ENCODE assay signal across 13 cellular contexts in the genomic region with DNA sequence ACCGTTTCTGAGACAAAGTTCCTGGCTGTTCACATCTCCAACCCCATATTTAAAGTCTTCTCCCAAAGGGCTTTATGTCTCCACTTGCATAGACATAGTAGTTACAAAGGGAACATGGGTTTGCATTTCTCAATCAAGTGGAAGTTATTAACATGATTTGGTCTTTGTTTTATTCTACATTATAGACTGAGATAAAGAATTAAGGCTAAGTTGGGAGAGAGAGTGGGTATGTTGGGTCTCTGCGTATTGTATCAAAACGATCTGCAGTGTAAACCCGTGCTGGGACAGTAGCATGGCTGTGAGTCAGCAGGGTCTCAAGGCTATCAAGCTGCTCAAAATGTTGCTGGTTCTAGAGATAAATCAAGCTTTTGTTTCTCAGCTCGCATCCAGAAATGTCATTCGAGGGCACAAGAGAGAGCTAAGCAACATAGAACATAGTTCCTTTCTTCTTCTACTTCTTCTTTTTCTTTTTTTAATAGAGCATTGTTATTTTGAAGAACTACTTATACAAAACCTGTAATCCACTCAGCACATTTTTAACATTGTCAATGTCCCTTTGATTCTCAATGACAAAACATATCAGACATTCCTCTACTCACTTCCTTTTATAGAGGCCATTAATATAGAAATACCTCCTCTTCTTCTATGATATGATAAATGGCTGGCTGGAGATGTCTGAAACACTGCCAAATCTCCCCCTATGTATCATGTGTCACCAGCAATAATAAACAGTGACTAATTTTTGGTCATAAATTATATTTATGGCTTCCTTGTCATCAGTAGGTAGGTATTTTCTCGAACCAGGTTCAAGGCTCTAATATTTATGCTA. TPM values are rescaled to one million over a fixed set of nuclear protein-coding genes. Genes with fewer than 3 reads are reported as not detected.
DNase-seq lines count a peak whose midpoint lies in the region; ATAC-seq, FAIRE-seq and TF ChIP-seq lines count a peak whose summit lies in the region.
"Had no signal": no experiment of that assay in that cellular context is flagged by ENCODE, and none has a peak within 500 bp of the region (broad histone marks: within the 10 kb centered on the region; RNA-seq: fewer than 3 reads in every experiment).

No MANE protein-coding gene starts in this region.

- FAIRE-seq in GM12891 (lab: Jason Lieb, UNC) (no peak), frontal cortex (lab: Jason Lieb, UNC) (no peak)

- no peaks in the 10 kb centered on the region for H3K27me3 Mint-ChIP-seq in Calu3 (ENCODE audit: unreplicated experiment)

- peak overlapping the region; percentile 39 for H3K4me3 Mint-ChIP-seq in Calu3 (ENCODE audit: low read depth, unreplicated experiment)
- H3K4me3 Mint-ChIP-seq: nephron progenitor cell had no signal

- H3K36me3 Mint-ChIP-seq in Calu3 (ENCODE audit: insufficient read depth, unreplicated experiment), result peaks cover 7% of the 10 kb centered on the region

- DNase-seq in Calu3 (peak; percentile 56), NCI-H1105 (lab: John Stamatoyannopoulos, UW) (peak; percentile 42), caudate nucleus (lab: John Stamatoyannopoulos, UW) (peak in 20 of 61 donors; percentile 2 to 40 (median 18)), medulla oblongata (ENCODE audit: extremely low spot score) (peak; percentile 64), activated gamma-delta T cell (lab: John Stamatoyannopoulos, UW) (no peak), GM12891 (ENCODE audit: insufficient read length, low spot score) (no peak), frontal cortex (ENCODE audit: low spot score in 2 of 2) (no peak)
- DNase-seq: activated naive CD4-positive, alpha-beta T cell treated with Interleukin-2 at 50 U/mL for 16 hours; NCI-H2081 treated with DMSO at 0.1 percent for 48 hours; nephron progenitor cell; Peyer's patch had no signal

- TF ChIP-seq CTCF in Calu3 (IDR thresholded peaks at IDR 0.05; ENCODE audit: unreplicated experiment), result no peak

- BruUV-seq in Calu3 (replicated peaks; lab: Mats Ljungman, UMichigan), result no TSS peak

- TF ChIP-seq POLR2A in GM12891 (IDR thresholded peaks at IDR 0.05; ENCODE audit: low read depth, low read length), result no peak

- intact Hi-C loops in Calu3 (cut with micrococcal nuclease; ENCODE audit: unreplicated experiment), result loop anchor here (5.0 kb wide), 2 partner anchors 49 to 304 kb away; no protein-coding TSS in a partner anchor

- H3K27ac Mint-ChIP-seq in Calu3 (ENCODE audit: unreplicated experiment), result peak overlapping the region; percentile 88
- H3K27ac Mint-ChIP-seq: nephron progenitor cell had no signal

- ATAC-seq in GM21717 (IDR thresholded peaks at IDR 0.05; ENCODE audit: unreplicated experiment), result no peak

- CTCF ChIA-PET in Calu3 (lab: Charles Lee), result interaction anchor here (0.6 to 0.8 kb wide), 2 partner anchors 12 to 14 kb away, joined by 4 read pairs; no protein-coding TSS in a partner anchor

- peaks cover 5% of the 10 kb centered on the region for H3K9me3 Mint-ChIP-seq in Calu3 (ENCODE audit: low read depth, unreplicated experiment)
- H3K9me3 Mint-ChIP-seq: nephron progenitor cell had no signal

- peaks cover 68% of the 10 kb centered on the region for H3K4me1 Mint-ChIP-seq in Calu3 (ENCODE audit: low read depth, unreplicated experiment)

- H3K27ac ChIP-seq in caudate nucleus (ENCODE audit: low read depth, low read length), result peak overlapping the region; percentile 59
- H3K27ac ChIP-seq: BLaER1, Peyer's patch had no signal

TF ChIP-seq in GM12891, 5 proteins besides CTCF, POLR2A, EP300 and RAD21:
- TF ChIP-seq POLR2AphosphoS5 (IDR thresholded peaks at IDR 0.05; ENCODE audit: low read depth, low read length) (no peak), POU2F2 (IDR thresholded peaks at IDR 0.05; ENCODE audit: low read depth, low read length) (no peak)

RNA-seq across cellular contexts. Expression of a gene that starts 34.5 kb away (rescaled TPM):
- total RNA-seq in Calu3 (2022) (9.8 and 10.2 TPM in 2 replicates), frontal cortex (30.2 TPM)
- not detected for polyA plus RNA-seq in GM12891 (2012; ENCODE audit: low read depth, missing spikeins)

Comparison
In these comparisons a context has a peak if more than half of its experiments do, and no peak if none do; other contexts are left out.
1. DNase-seq: peak in Calu3 (single experiment), NCI-H1105 (single experiment) and medulla oblongata (single experiment); none in activated gamma-delta T cell (single experiment), GM12891 (single experiment) and frontal cortex (0 of 2).